ENCODE assay signal across 14 cellular contexts in genomic region chr11:123129920-123130319, GRCh38.
DNase-seq lines count a peak whose midpoint lies in the region; ATAC-seq, FAIRE-seq and TF ChIP-seq lines count a peak whose summit lies in the region.
"Had no signal": no experiment of that assay in that cellular context is flagged by ENCODE, and none has a peak within 500 bp of the region (broad histone marks: within the 10 kb centered on the region; RNA-seq: fewer than 3 reads in every experiment).

No MANE protein-coding gene starts in this region.

- peak overlapping the region; percentile 10; the same call in 1 of the 2 replicates for H3K4me3 ChIP-seq in SK-N-MC
- no peak overlapping the region for H3K4me3 ChIP-seq in fibroblast of pulmonary artery (replicated peaks; ENCODE audit: low read depth, low read length)
- H3K4me3 ChIP-seq: neural progenitor cell had no signal

- no peak for TF ChIP-seq POLR2A in GM12892 (IDR thresholded peaks at IDR 0.05; ENCODE audit: low read depth, low read length)

- no peak for FAIRE-seq in GM12892 (lab: Jason Lieb, UNC)

- H3K27ac ChIP-seq in SK-N-MC: peak overlapping the region; percentile 95
- H3K27ac ChIP-seq: neural progenitor cell had no signal

- ATAC-seq in sciatic nerve (peak; percentile 40), HG03571 (IDR thresholded peaks at IDR 0.05; ENCODE audit: unreplicated experiment) (no peak), HG02840 (IDR thresholded peaks at IDR 0.05; ENCODE audit: low FRiP score, unreplicated experiment) (no peak)

- peaks cover 9% of the 10 kb centered on the region; the same call in 1 of the 2 replicates for H3K36me3 ChIP-seq in SK-N-MC (ENCODE audit: insufficient read depth, low read length)
- H3K36me3 ChIP-seq: neural progenitor cell had no signal

- no peak for TF ChIP-seq CTCF in fibroblast of pulmonary artery (IDR thresholded peaks at IDR 0.05; ENCODE audit: low read length, missing control alignments)

- DNase-seq in ELR (ENCODE audit: low read depth): peak; percentile 58
- no peak for DNase-seq in SK-N-MC (ENCODE audit: low read depth, low spot score)
- peak; percentile 21 for DNase-seq in fibroblast of pulmonary artery (ENCODE audit: low read depth)
- no peak for DNase-seq in sciatic nerve (ENCODE audit: low spot score)
- no peak for DNase-seq in dermis blood vessel endothelial cell
- no peak for DNase-seq in GM12892 (ENCODE audit: insufficient read length)
- DNase-seq: activated CD4-positive, alpha-beta T cell treated with anti-CD3 and anti-CD28 coated beads for 48 hours; activated naive CD4-positive, alpha-beta T cell treated with Interleukin-2 at 50 U/mL for 16 hours; H7; KG1; stimulated activated CD4-positive, alpha-beta T cell treated with anti-CD3 and anti-CD28 coated beads, Interleukin-4, amount 100 ng/mL, for 1 hour had no signal

- no peaks in the 10 kb centered on the region for H3K9me3 ChIP-seq in SK-N-MC (ENCODE audit: low read depth, low read length)

- intact Hi-C loops in sciatic nerve (cut with DNase I): no loop called here

- peak overlapping the region; percentile 55 for H3K9ac ChIP-seq in SK-N-MC (ENCODE audit: insufficient read length)
- H3K9ac ChIP-seq: neural progenitor cell had no signal

Comparison
In these comparisons a context has a peak if more than half of its experiments do, and no peak if none do; other contexts are left out.
1. DNase-seq: peak in ELR (single experiment) and fibroblast of pulmonary artery (single experiment); none in SK-N-MC (single experiment), sciatic nerve (single experiment), dermis blood vessel endothelial cell (single experiment) and GM12892 (single experiment).